In the genomic region with DNA sequence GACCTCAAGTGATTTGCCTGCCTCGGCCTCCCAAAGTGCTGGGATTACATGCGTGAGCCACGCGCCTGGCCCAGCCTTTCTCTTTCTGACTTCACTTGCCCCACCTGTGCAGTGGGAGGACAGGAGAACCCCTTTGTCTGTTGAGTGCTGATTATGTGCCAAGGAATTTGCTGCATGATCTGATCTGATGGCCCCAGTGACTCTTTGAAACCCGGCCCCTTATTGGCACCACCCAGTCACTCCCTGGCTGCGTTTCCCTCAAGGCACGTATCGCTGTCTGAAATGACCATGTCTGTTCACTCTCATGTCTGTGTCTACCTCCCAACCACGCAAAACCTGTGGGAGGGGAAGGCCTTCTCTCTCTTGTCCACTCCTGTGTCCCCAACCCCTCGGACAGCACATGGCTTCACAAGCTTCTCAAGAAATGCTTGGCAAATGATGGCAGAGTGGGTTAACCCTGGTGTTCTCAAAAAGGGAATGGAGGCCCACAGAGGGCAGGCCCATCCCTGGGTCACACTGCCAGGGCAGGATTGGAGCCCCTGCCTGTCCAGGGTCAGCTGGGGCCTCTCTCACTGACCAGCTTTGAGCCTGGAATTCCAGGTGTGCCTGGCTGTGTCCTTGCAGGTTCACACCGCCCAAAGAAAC, we compare ENCODE assay signal across 11 cellular contexts. TPM values are rescaled to one million over a fixed set of nuclear protein-coding genes. Genes with fewer than 3 reads are reported as not detected.
A peak's percentile ranks its signal among the peaks of the same experiment; 100 is the strongest.
DNase-seq lines count a peak whose midpoint lies in the region; ATAC-seq and TF ChIP-seq lines count a peak whose summit lies in the region.
"Had no signal": no experiment of that assay in that cellular context is flagged by ENCODE, and none has a peak within 500 bp of the region (broad histone marks: within the 10 kb centered on the region; RNA-seq: fewer than 3 reads in every experiment).

No MANE protein-coding gene starts in this region.

- no peak overlapping the region for H3K4me3 Mint-ChIP-seq in nephron progenitor cell
- no peak overlapping the region for H3K4me3 Mint-ChIP-seq in effector memory CD8-positive, alpha-beta T cell
- H3K4me3 Mint-ChIP-seq: activated CD4-positive, alpha-beta T cell treated with anti-CD3 and anti-CD28 coated beads for 36 hours; activated naive CD4-positive, alpha-beta T cell treated with anti-CD3 and anti-CD28 coated beads, Interleukin-2, amount 50 U/mL, for 24 hours had no signal

- H3K36me3 ChIP-seq in left ventricle myocardium inferior: no peaks in the 10 kb centered on the region
- no peaks in the 10 kb centered on the region for H3K36me3 ChIP-seq in upper lobe of right lung

- no peak overlapping the region for H3K4me3 ChIP-seq in left ventricle myocardium inferior
- H3K4me3 ChIP-seq in epithelial cell of esophagus (ENCODE audit: low read length): no peak overlapping the region
- no peak overlapping the region for H3K4me3 ChIP-seq in upper lobe of right lung

- peak overlapping the region; percentile 91 for H3K27ac Mint-ChIP-seq in nephron progenitor cell
- peak overlapping the region in 1 of 2 donors; percentile 38 for H3K27ac Mint-ChIP-seq in effector memory CD8-positive, alpha-beta T cell
- H3K27ac Mint-ChIP-seq: activated CD4-positive, alpha-beta T cell treated with anti-CD3 and anti-CD28 coated beads for 36 hours; activated naive CD4-positive, alpha-beta T cell treated with anti-CD3 and anti-CD28 coated beads, Interleukin-2, amount 50 U/mL, for 24 hours had no signal

- ATAC-seq in Right ventricle myocardium inferior (no peak), upper lobe of right lung (no peak), HG03039 (IDR thresholded peaks at IDR 0.05; ENCODE audit: unreplicated experiment) (no peak)
- no peak for ATAC-seq in effector memory CD8-positive, alpha-beta T cell (replicated peaks)
- ATAC-seq: activated CD4-positive, alpha-beta T cell treated with anti-CD3 and anti-CD28 coated beads for 36 hours had no signal

- intact Hi-C loops in left ventricle myocardium inferior (cut with micrococcal nuclease): no loop called here
- intact Hi-C loops in Right ventricle myocardium inferior (cut with DNase I): loop anchor here (2.0 kb wide), 1 partner anchor 17 kb away; no protein-coding TSS in a partner anchor
- intact Hi-C loops in upper lobe of right lung (cut with DNase I): no loop called here
- intact Hi-C loops in posterior cingulate gyrus (cut with DNase I): no loop called here

- peaks cover 10% of the 10 kb centered on the region for H3K36me3 Mint-ChIP-seq in nephron progenitor cell (ENCODE audit: low read depth)
- H3K36me3 Mint-ChIP-seq in effector memory CD8-positive, alpha-beta T cell (ENCODE audit: insufficient read depth): peaks cover 3% of the 10 kb centered on the region
- H3K36me3 Mint-ChIP-seq: activated naive CD4-positive, alpha-beta T cell treated with anti-CD3 and anti-CD28 coated beads, Interleukin-2, amount 50 U/mL, for 24 hours had no signal

- peak overlapping the region; percentile 76 for H3K27ac ChIP-seq in left ventricle myocardium inferior (replicated peaks)
- H3K27ac ChIP-seq in upper lobe of right lung: peak overlapping the region; percentile 90

- TF ChIP-seq CTCF in left ventricle myocardium inferior (IDR thresholded peaks at IDR 0.05; ENCODE audit: borderline replicate concordance) (no peak), epithelial cell of esophagus (IDR thresholded peaks at IDR 0.05; ENCODE audit: insufficient read depth, low read depth, low read length, missing control alignments) (no peak), nephron progenitor cell (IDR thresholded peaks at IDR 0.05) (no peak), upper lobe of right lung (IDR thresholded peaks at IDR 0.05) (no peak)

- H3K27me3 ChIP-seq in left ventricle myocardium inferior (ENCODE audit: low read depth) (no peaks in the 10 kb centered on the region), upper lobe of right lung (no peaks in the 10 kb centered on the region)

- peaks cover 2% of the 10 kb centered on the region for H3K27me3 Mint-ChIP-seq in nephron progenitor cell (ENCODE audit: low read depth, poor library complexity)
- no peaks in the 10 kb centered on the region for H3K27me3 Mint-ChIP-seq in effector memory CD8-positive, alpha-beta T cell
- H3K27me3 Mint-ChIP-seq: activated naive CD4-positive, alpha-beta T cell treated with anti-CD3 and anti-CD28 coated beads, Interleukin-2, amount 50 U/mL, for 24 hours had no signal

- H3K4me1 ChIP-seq in left ventricle myocardium inferior (peaks cover 65% of the 10 kb centered on the region), upper lobe of right lung (peaks cover 62% of the 10 kb centered on the region)

- no peak for DNase-seq in left ventricle myocardium inferior
- DNase-seq in Right ventricle myocardium inferior (ENCODE audit: missing footprints): no peak
- peak; percentile 79 for DNase-seq in epithelial cell of esophagus (ENCODE audit: low read depth)
- no peak for DNase-seq in nephron progenitor cell
- DNase-seq in upper lobe of right lung: no peak
- DNase-seq in effector memory CD8-positive, alpha-beta T cell: no peak
- no peak for DNase-seq in posterior cingulate gyrus
- DNase-seq: activated CD4-positive, alpha-beta T cell treated with anti-CD3 and anti-CD28 coated beads for 36 hours; NCI-H2081 had no signal

- H3K9me3 ChIP-seq in left ventricle myocardium inferior (replicated peaks): no peaks in the 10 kb centered on the region
- H3K9me3 ChIP-seq in upper lobe of right lung: no peaks in the 10 kb centered on the region

- peaks cover 35% of the 10 kb centered on the region for H3K4me1 Mint-ChIP-seq in nephron progenitor cell
- peaks cover 14 to 22% of the 10 kb centered on the region in 2 donors for H3K4me1 Mint-ChIP-seq in effector memory CD8-positive, alpha-beta T cell (ENCODE audit: low read depth in 2 of 2)
- H3K4me1 Mint-ChIP-seq: activated CD4-positive, alpha-beta T cell treated with anti-CD3 and anti-CD28 coated beads for 36 hours; activated naive CD4-positive, alpha-beta T cell treated with anti-CD3 and anti-CD28 coated beads, Interleukin-2, amount 50 U/mL, for 24 hours had no signal

- peaks cover 5% of the 10 kb centered on the region for H3K9me3 Mint-ChIP-seq in nephron progenitor cell
- no peaks in the 10 kb centered on the region for H3K9me3 Mint-ChIP-seq in effector memory CD8-positive, alpha-beta T cell
- H3K9me3 Mint-ChIP-seq: activated naive CD4-positive, alpha-beta T cell treated with anti-CD3 and anti-CD28 coated beads, Interleukin-2, amount 50 U/mL, for 24 hours had no signal

RNA-seq across cellular contexts. Expression of a gene that starts 21.9 kb away (rescaled TPM):
- total RNA-seq in left ventricle myocardium inferior (8.7 TPM), Right ventricle myocardium inferior (10.5 TPM), upper lobe of right lung (137 TPM)

Comparison
In these comparisons a context has a peak if more than half of its experiments do, and no peak if none do; other contexts are left out.
1. RNA of a gene that starts 21.9 kb away (total RNA-seq): 137 TPM in upper lobe of right lung (single experiment); 10.5 TPM in Right ventricle myocardium inferior (single experiment) and 8.7 TPM in left ventricle myocardium inferior (single experiment); every median in the first group is over 10 times any median in the second.